7 cellular contexts compared by ENCODE assay signal in genomic region chr9:127716412-127716811, GRCh38. TPM values are rescaled to one million over a fixed set of nuclear protein-coding genes. Genes with fewer than 3 reads are reported as not detected.
DNase-seq lines count a peak whose midpoint lies in the region; ATAC-seq and TF ChIP-seq lines count a peak whose summit lies in the region.

No MANE protein-coding gene starts in this region.

- H3K9ac ChIP-seq in iPS-18a (ENCODE audit: low read length): peak overlapping the region; percentile 42

- peaks cover 23% of the 10 kb centered on the region for H3K4me1 Mint-ChIP-seq in HFFc6 (ENCODE audit: low read depth)
- H3K4me1 Mint-ChIP-seq in activated CD4-positive, alpha-beta memory T cell treated with anti-CD3 and anti-CD28 coated beads for 36 hours (ENCODE audit: low read depth): peaks cover 28% of the 10 kb centered on the region
- peaks cover 12 to 27% of the 10 kb centered on the region in 2 donors for H3K4me1 Mint-ChIP-seq in stimulated activated naive B cell treated with anti-CD40 and anti-IgM and Interleukin-4, amounts not matched to agents 10 μg/mL and 1 μg/mL and 100 μg/mL, for 72 hours

- H3K9me3 Mint-ChIP-seq in HFFc6: no peaks in the 10 kb centered on the region
- no peaks in the 10 kb centered on the region for H3K9me3 Mint-ChIP-seq in activated CD4-positive, alpha-beta memory T cell treated with anti-CD3 and anti-CD28 coated beads for 36 hours
- no peaks in the 10 kb centered on the region for H3K9me3 Mint-ChIP-seq in stimulated activated naive B cell treated with anti-CD40 and anti-IgM and Interleukin-4, amounts not matched to agents 10 μg/mL and 1 μg/mL and 100 μg/mL, for 72 hours

- CTCF ChIA-PET in activated CD4-positive, alpha-beta memory T cell treated with anti-CD3 and anti-CD28 coated beads for 36 hours (lab: Charles Lee): interaction anchor here (2.1 to 3.7 kb wide), 2 partner anchors 18 to 191 kb away, joined by 5 to 41 read pairs; partner anchors contain the start of gene TOR2A

- peaks cover 5% of the 10 kb centered on the region for H3K27me3 ChIP-seq in iPS-18a (ENCODE audit: control insufficient read depth, insufficient read depth, low read length)

- no peaks in the 10 kb centered on the region for H3K9me3 ChIP-seq in iPS-18a (ENCODE audit: control insufficient read depth, low read depth, low read length)

- DNase-seq in HFFc6 (no peak), mucosa of gallbladder (ENCODE audit: low spot score) (no peak)
- DNase-seq in activated CD4-positive, alpha-beta memory T cell treated with anti-CD3 and anti-CD28 coated beads for 36 hours: no peak
- DNase-seq in stimulated activated naive B cell treated with anti-CD40 and anti-IgM and Interleukin-4, amounts not matched to agents 10 μg/mL and 1 μg/mL and 100 μg/mL, for 72 hours: no peak

- H3K27me3 Mint-ChIP-seq in HFFc6 (ENCODE audit: insufficient read depth): 0 out of 2 replicates have a peak, but pooled peaks cover 3% of the 10 kb centered on the region
- H3K27me3 Mint-ChIP-seq in activated CD4-positive, alpha-beta memory T cell treated with anti-CD3 and anti-CD28 coated beads for 36 hours: no peaks in the 10 kb centered on the region
- peaks cover 0 to 5% of the 10 kb centered on the region in 2 donors for H3K27me3 Mint-ChIP-seq in stimulated activated naive B cell treated with anti-CD40 and anti-IgM and Interleukin-4, amounts not matched to agents 10 μg/mL and 1 μg/mL and 100 μg/mL, for 72 hours

- no peak for ATAC-seq in stimulated activated naive B cell treated with anti-CD40 and anti-IgM and Interleukin-4, amounts not matched to agents 10 μg/mL and 1 μg/mL and 100 μg/mL, for 72 hours (replicated peaks)
- ATAC-seq in GM21619 (IDR thresholded peaks at IDR 0.05; ENCODE audit: unreplicated experiment) (no peak), GM18520 (IDR thresholded peaks at IDR 0.05; ENCODE audit: unreplicated experiment) (no peak)

- no peak overlapping the region for H3K27ac ChIP-seq in iPS-18a (ENCODE audit: low read length)

- peak overlapping the region; percentile 98 for H3K4me3 Mint-ChIP-seq in HFFc6
- H3K4me3 Mint-ChIP-seq in activated CD4-positive, alpha-beta memory T cell treated with anti-CD3 and anti-CD28 coated beads for 36 hours: peak overlapping the region; percentile 90
- peak overlapping the region in 1 of 2 donors; percentile 88 for H3K4me3 Mint-ChIP-seq in stimulated activated naive B cell treated with anti-CD40 and anti-IgM and Interleukin-4, amounts not matched to agents 10 μg/mL and 1 μg/mL and 100 μg/mL, for 72 hours

- H3K4me1 ChIP-seq in iPS-18a (ENCODE audit: control insufficient read depth, low read depth, low read length): peaks cover 8% of the 10 kb centered on the region

- H3K27ac Mint-ChIP-seq in HFFc6: peak overlapping the region; percentile 97
- peak overlapping the region; percentile 74 for H3K27ac Mint-ChIP-seq in activated CD4-positive, alpha-beta memory T cell treated with anti-CD3 and anti-CD28 coated beads for 36 hours
- peak overlapping the region; percentile 96 for H3K27ac Mint-ChIP-seq in stimulated activated naive B cell treated with anti-CD40 and anti-IgM and Interleukin-4, amounts not matched to agents 10 μg/mL and 1 μg/mL and 100 μg/mL, for 72 hours

- no peaks in the 10 kb centered on the region for H3K36me3 Mint-ChIP-seq in HFFc6 (ENCODE audit: low read depth)
- no peaks in the 10 kb centered on the region for H3K36me3 Mint-ChIP-seq in activated CD4-positive, alpha-beta memory T cell treated with anti-CD3 and anti-CD28 coated beads for 36 hours
- peaks cover 9 to 10% of the 10 kb centered on the region in 2 donors for H3K36me3 Mint-ChIP-seq in stimulated activated naive B cell treated with anti-CD40 and anti-IgM and Interleukin-4, amounts not matched to agents 10 μg/mL and 1 μg/mL and 100 μg/mL, for 72 hours

- intact Hi-C loops in activated CD4-positive, alpha-beta memory T cell treated with anti-CD3 and anti-CD28 coated beads for 36 hours (cut with micrococcal nuclease): loop anchor here (5.0 kb wide), 1 partner anchor 201 kb away; the partner anchor contains the start of gene ST6GALNAC4

- no peaks in the 10 kb centered on the region for H3K36me3 ChIP-seq in iPS-18a (ENCODE audit: control insufficient read depth, low read depth, low read length)

- H3K4me3 ChIP-seq in iPS-18a (ENCODE audit: low read length): peak overlapping the region; percentile 82

- POLR2A ChIA-PET in activated CD4-positive, alpha-beta memory T cell treated with anti-CD3 and anti-CD28 coated beads for 36 hours (lab: Charles Lee): interaction anchor here (1.1 to 1.6 kb wide), 4 partner anchors 14 to 265 kb away, joined by 3 to 6 read pairs (median 4); partner anchors contain the start of genes LRSAM1, RPL12 and TOR2A

- TF ChIP-seq CTCF in HFFc6 (IDR thresholded peaks at IDR 0.05): no peak

RNA-seq across cellular contexts. Expression of gene TTC16, which starts 0.5 kb away (rescaled TPM):
- total RNA-seq in HFFc6 (2021; fragmentation: NEBNext Ultra II Directional; extraction: Animal tissue kit (Norgen Biotek cat#: 25700)): not detected
- total RNA-seq in activated CD4-positive, alpha-beta memory T cell treated with anti-CD3 and anti-CD28 coated beads for 36 hours: under 1 TPM; 0.61 to 0.69 TPM
- 0.26 TPM for total RNA-seq in mucosa of gallbladder

RNA-seq across cellular contexts. Expression of gene PTRH1, which starts 0.9 kb away (rescaled TPM):
- total RNA-seq in HFFc6 (2021; fragmentation: NEBNext Ultra II Directional; extraction: Animal tissue kit (Norgen Biotek cat#: 25700)): 10 to 100 TPM; 21.0 to 22.1 (median 21.5) TPM
- total RNA-seq in activated CD4-positive, alpha-beta memory T cell treated with anti-CD3 and anti-CD28 coated beads for 36 hours: 10 to 100 TPM; 20.9 to 22.7 TPM
- 19.5 TPM for total RNA-seq in mucosa of gallbladder

RNA-seq across cellular contexts. Expression of gene CFAP157, which starts 9.6 kb away (rescaled TPM):
- under 1 TPM in 2 of 6 experiments, not detected in 4; 0.07 to 0.08 TPM for total RNA-seq in HFFc6 (2021; fragmentation: NEBNext Ultra II Directional; extraction: Animal tissue kit (Norgen Biotek cat#: 25700))
- total RNA-seq in activated CD4-positive, alpha-beta memory T cell treated with anti-CD3 and anti-CD28 coated beads for 36 hours: under 1 TPM in 1 of 2 experiments, not detected in 1; 0.10 TPM
- 1.4 TPM for total RNA-seq in mucosa of gallbladder

RNA-seq across cellular contexts. Expression of gene TOR2A, which starts 18.7 kb away (rescaled TPM):
- total RNA-seq in HFFc6 (2021; fragmentation: NEBNext Ultra II Directional; extraction: Animal tissue kit (Norgen Biotek cat#: 25700)): 1 to 10 TPM; 6.6 to 8.3 (median 8.1) TPM
- 10 to 100 TPM; 12.7 to 16.2 TPM for total RNA-seq in activated CD4-positive, alpha-beta memory T cell treated with anti-CD3 and anti-CD28 coated beads for 36 hours
- total RNA-seq in mucosa of gallbladder: 21.7 TPM
